8 cellular contexts compared by ENCODE assay signal in genomic region chr17:82030470-82031302, GRCh38.
DNase-seq lines count a peak whose midpoint lies in the region; ATAC-seq and TF ChIP-seq lines count a peak whose summit lies in the region.

No MANE protein-coding gene starts in this region.

- H3K9me3 ChIP-seq in DND-41 (ENCODE audit: insufficient read depth, low read length, severe bottlenecking), result no peaks in the 10 kb centered on the region
- no peaks in the 10 kb centered on the region for H3K9me3 ChIP-seq in NT2/D1 (ENCODE audit: insufficient read depth, low read length)
- no peaks in the 10 kb centered on the region for H3K9me3 ChIP-seq in mucosa of stomach (ENCODE audit: control insufficient read depth, low read length)

- ATAC-seq in DND-41 (ENCODE audit: insufficient read depth, low read depth), result peak; percentile 74
- ATAC-seq in HG03432 (IDR thresholded peaks at IDR 0.05; ENCODE audit: unreplicated experiment), result peak; percentile 43
- no peak for ATAC-seq in GM19467 (IDR thresholded peaks at IDR 0.05; ENCODE audit: unreplicated experiment)

- TF ChIP-seq CTCF in DND-41 (IDR thresholded peaks at IDR 0.05; ENCODE audit: borderline replicate concordance, extremely low read depth, low read length, poor library complexity, severe bottlenecking), result peak; percentile 98

- DNase-seq in DND-41 (peak; percentile 89), NT2/D1 (ENCODE audit: low read depth, low spot score) (peak; percentile 63), activated T-cell treated with anti-CD3 and anti-CD28 coated beads for 48 hours (ENCODE audit: low read depth) (peak; percentile 80), erythroblast (lab: John Stamatoyannopoulos, UW) (peak; percentile 83 to 89)
- peak; percentile 75 to 76 for DNase-seq in stimulated activated CD8-positive, alpha-beta memory T cell treated with anti-CD3 and anti-CD28 coated beads, Interleukin-2, amount 100 ng/mL, for 48 hours (ENCODE audit: low read depth in 2 of 2)

- H3K36me3 ChIP-seq in DND-41 (ENCODE audit: insufficient read depth, low read length) (peaks cover 45% of the 10 kb centered on the region), NT2/D1 (ENCODE audit: insufficient read depth, insufficient read length, low read length) (peaks cover 54% of the 10 kb centered on the region), mucosa of stomach (ENCODE audit: control insufficient read depth, insufficient read depth, low read length) (no peaks in the 10 kb centered on the region)

- H3K79me2 ChIP-seq in DND-41 (ENCODE audit: insufficient read depth, low read length), result peaks cover 10% of the 10 kb centered on the region; the same call in 1 of the 2 replicates

- peak overlapping the region; percentile 78 for H2AFZ ChIP-seq in DND-41 (ENCODE audit: low read depth, low read length)

- H3K9ac ChIP-seq in DND-41 (ENCODE audit: low read depth, low read length), result peak overlapping the region; percentile 72
- H3K9ac ChIP-seq in NT2/D1 (ENCODE audit: insufficient read length, low read depth), result peak overlapping the region; percentile 84
- H3K9ac ChIP-seq in mucosa of stomach (ENCODE audit: low read length), result no peak overlapping the region

- no peak for TF ChIP-seq POLR2A in erythroblast (IDR thresholded peaks at IDR 0.05; ENCODE audit: low read length)

- peak overlapping the region; percentile 76 for H3K4me2 ChIP-seq in DND-41 (ENCODE audit: insufficient read depth, low read length)

- H3K4me3 ChIP-seq in DND-41 (ENCODE audit: low read depth in 1 of 2, low read length in 2 of 2) (peak overlapping the region; percentile 33 to 76; a peak in 3 of 4 replicates), NT2/D1 (ENCODE audit: insufficient read length, low read depth) (peak overlapping the region; percentile 54), mucosa of stomach (ENCODE audit: low read length) (peak overlapping the region; percentile 25)

- H3K4me1 ChIP-seq in DND-41 (ENCODE audit: insufficient read depth, low read length) (peaks cover 32% of the 10 kb centered on the region), NT2/D1 (ENCODE audit: insufficient read depth, insufficient read length) (peaks cover 29% of the 10 kb centered on the region), mucosa of stomach (ENCODE audit: control insufficient read depth, insufficient read depth, low read length) (peaks cover 14% of the 10 kb centered on the region)

- H3K27me3 ChIP-seq in DND-41 (ENCODE audit: insufficient read depth, low read length, poor library complexity) (no peaks in the 10 kb centered on the region), NT2/D1 (ENCODE audit: insufficient read depth, insufficient read length) (peaks cover 6% of the 10 kb centered on the region), mucosa of stomach (ENCODE audit: control insufficient read depth, insufficient read depth, low read length) (no peaks in the 10 kb centered on the region)

- H3K27ac ChIP-seq in DND-41 (ENCODE audit: low read length), result peak overlapping the region; percentile 81

- peaks cover 28% of the 10 kb centered on the region for H4K20me1 ChIP-seq in DND-41 (ENCODE audit: insufficient read depth, low read length)
